ENCODE assay signal across 8 cellular contexts in genomic region chr2:197599285-197599965, GRCh38.
A peak's percentile ranks its signal among the peaks of the same experiment; 100 is the strongest.
DNase-seq lines count a peak whose midpoint lies in the region; ATAC-seq lines count a peak whose summit lies in the region.

No MANE protein-coding gene starts in this region.

- ATAC-seq in GM19043 (IDR thresholded peaks at IDR 0.05; ENCODE audit: low read depth, unreplicated experiment), result peak; percentile 46
- peak; percentile 53 for ATAC-seq in HG03520 (IDR thresholded peaks at IDR 0.05; ENCODE audit: unreplicated experiment)
- ATAC-seq in HG03439 (IDR thresholded peaks at IDR 0.05; ENCODE audit: unreplicated experiment), result no peak

- H3K4me1 Mint-ChIP-seq in T-helper 2 cell treated with Interferon-gamma antibody and Interleukin-4, amounts not matched to agents 5 μg/mL and 100 μg/mL, for 36 hours (ENCODE audit: low read depth), result peaks cover 4% of the 10 kb centered on the region

- peaks cover 17% of the 10 kb centered on the region for H3K27me3 Mint-ChIP-seq in T-helper 2 cell treated with Interferon-gamma antibody and Interleukin-4, amounts not matched to agents 5 μg/mL and 100 μg/mL, for 36 hours (ENCODE audit: low read depth)

- no peak overlapping the region for H3K4me3 Mint-ChIP-seq in T-helper 2 cell treated with Interferon-gamma antibody and Interleukin-4, amounts not matched to agents 5 μg/mL and 100 μg/mL, for 36 hours

- H3K36me3 Mint-ChIP-seq in T-helper 2 cell treated with Interferon-gamma antibody and Interleukin-4, amounts not matched to agents 5 μg/mL and 100 μg/mL, for 36 hours (ENCODE audit: low read depth), result no peaks in the 10 kb centered on the region

- peak; percentile 52 for DNase-seq in Ammon's horn (ENCODE audit: low spot score)
- DNase-seq in SK-MEL-5 (ENCODE audit: low read depth, low spot score), result peak; percentile 62
- DNase-seq in cerebellar cortex (ENCODE audit: low spot score), result peak; percentile 13
- DNase-seq in myocyte (ENCODE audit: low read depth), result peak; percentile 31
- DNase-seq in T-helper 2 cell treated with Interferon-gamma antibody and Interleukin-4, amounts not matched to agents 5 μg/mL and 100 μg/mL, for 36 hours (ENCODE audit: low spot score), result no peak

- in situ Hi-C loops in SK-MEL-5 (cut with HindIII; ENCODE audit: low pct_unique_long_range_greater_than_20kb, low sequenced_read_pairs), result no loop called here

- no peaks in the 10 kb centered on the region for H3K9me3 Mint-ChIP-seq in T-helper 2 cell treated with Interferon-gamma antibody and Interleukin-4, amounts not matched to agents 5 μg/mL and 100 μg/mL, for 36 hours

- no peak overlapping the region for H3K27ac Mint-ChIP-seq in T-helper 2 cell treated with Interferon-gamma antibody and Interleukin-4, amounts not matched to agents 5 μg/mL and 100 μg/mL, for 36 hours
